22 cellular contexts compared by ENCODE assay signal in the genomic region with DNA sequence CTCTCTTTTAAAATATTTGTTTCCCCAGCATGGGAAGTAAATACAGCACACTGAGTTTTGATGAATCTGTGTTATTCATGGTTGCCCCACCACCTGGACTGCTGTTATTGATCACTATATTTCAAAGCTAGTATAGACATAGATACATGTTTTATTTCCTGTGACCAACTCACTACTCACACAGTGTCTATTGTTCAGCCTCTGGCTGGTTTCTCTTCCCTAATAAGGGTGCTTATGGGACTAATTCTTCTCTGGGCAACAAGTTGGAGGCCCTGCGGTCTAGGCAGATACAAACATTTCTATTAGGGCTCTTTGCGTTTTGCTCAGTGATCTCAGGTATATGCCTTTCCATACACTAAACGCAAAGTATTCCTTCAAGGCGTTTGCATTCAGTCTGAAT.
"Had no signal": no experiment of that assay in that cellular context is flagged by ENCODE, and none has a peak within 500 bp of the region (broad histone marks: within the 10 kb centered on the region; RNA-seq: fewer than 3 reads in every experiment).

No MANE protein-coding gene starts in this region.

- H3K4me2 ChIP-seq: PC-9 had no signal

- H3K27me3 ChIP-seq: MG63, Peyer's patch, SJCRH30 had no signal

- H3K4me1 ChIP-seq: Peyer's patch, SJCRH30 had no signal

- DNase-seq: KBM-7; MG63; NCI-H1092; NCI-H1105 treated with DMSO at 0.1 percent for 48 hours; NCI-H1417 treated with DMSO at 0.1 percent for 48 hours; NCI-H146; NCI-H1694 treated with DMSO at 0.1 percent for 48 hours; NCI-H1930; NCI-H2081; NCI-H2107; NCI-H2227 treated with DMSO at 0.1 percent for 48 hours; NCI-H524; NCI-H69; NCI-H774; NK-92 treated with Interleukin-12 subunit alpha and Interleukin-12 subunit beta, amount 100 ng/mL, for 24 hours; PC-9; Peyer's patch; SHP77 treated with DMSO at 0.1 percent for 48 hours; SJCRH30; T-helper 1 cell had no signal

- H3K4me3 ChIP-seq: MG63, PC-9, Peyer's patch, SJCRH30 had no signal

- H3K27ac ChIP-seq: PC-9, Peyer's patch, SJCRH30 had no signal

- H3K9me3 ChIP-seq: MG63, Peyer's patch, SJCRH30 had no signal

- H2AFZ ChIP-seq: PC-9 had no signal

- H3K36me3 ChIP-seq: MG63, Peyer's patch, SJCRH30 had no signal

- ATAC-seq: Right ventricle myocardium inferior, SK-N-SH treated with all-trans-retinoic acid at 6 μM for 48 hours had no signal
